In genomic region chr15:58497036-58497785, GRCh38 we compare ENCODE assay signal across 1 cellular context.
TF ChIP-seq lines count a peak whose summit lies in the region.

No MANE protein-coding gene starts in this region.

TF ChIP-seq in IMR-90, 13 proteins besides CTCF, POLR2A, EP300 and RAD21 (continued from another document):
- TF ChIP-seq ELK1 (IDR thresholded peaks at IDR 0.05; ENCODE audit: borderline replicate concordance, low read depth, low read length) (no peak), MAZ (IDR thresholded peaks at IDR 0.05; ENCODE audit: borderline replicate concordance, low read depth, low read length) (no peak), NFE2L2 (IDR thresholded peaks at IDR 0.05; ENCODE audit: low read depth, low read length) (no peak), BHLHE40 (IDR thresholded peaks at IDR 0.05; ENCODE audit: low read depth, low read length) (no peak), RFX5 (IDR thresholded peaks at IDR 0.05; ENCODE audit: low read depth, low read length) (no peak), CHD1 (IDR thresholded peaks at IDR 0.05; ENCODE audit: low read depth, low read length) (no peak), MAFK (IDR thresholded peaks at IDR 0.05; ENCODE audit: low read depth, low read length) (no peak), CEBPB (IDR thresholded peaks at IDR 0.05; ENCODE audit: low read depth, low read length) (no peak), MXI1 (IDR thresholded peaks at IDR 0.05; ENCODE audit: borderline replicate concordance, low read depth, low read length) (no peak), RCOR1 (IDR thresholded peaks at IDR 0.05; ENCODE audit: insufficient replicate concordance, low read length) (no peak)
TF ChIP-seq in IMR-90: peak in this region for 0.
